In the genomic region with DNA sequence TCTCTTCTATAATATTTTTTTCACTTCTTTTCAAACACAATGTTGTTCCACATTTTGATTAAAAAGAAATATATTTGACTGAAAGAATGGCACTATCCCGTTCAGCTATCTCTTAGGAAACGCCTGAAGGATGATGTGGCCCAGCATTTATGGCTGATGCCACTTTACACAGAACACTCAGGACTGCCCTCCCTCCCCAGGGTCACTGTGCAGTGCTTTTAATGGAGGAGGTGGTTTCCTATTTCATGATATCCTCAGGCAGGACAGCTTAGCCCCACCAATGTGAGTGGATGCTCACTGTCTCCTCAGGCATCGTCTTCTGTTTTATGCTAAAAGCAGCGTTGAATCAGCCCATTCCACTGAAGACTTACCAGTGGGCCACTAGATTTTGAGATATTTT, we compare ENCODE assay signal across 17 cellular contexts.
DNase-seq lines count a peak whose midpoint lies in the region; ATAC-seq, FAIRE-seq and TF ChIP-seq lines count a peak whose summit lies in the region.
"Had no signal": no experiment of that assay in that cellular context is flagged by ENCODE, and none has a peak within 500 bp of the region (broad histone marks: within the 10 kb centered on the region; RNA-seq: fewer than 3 reads in every experiment).

No MANE protein-coding gene starts in this region.

- H3K9me3 ChIP-seq in SK-N-SH (no peaks in the 10 kb centered on the region), endothelial cell of umbilical vein (replicated peaks; ENCODE audit: control insufficient read depth, insufficient read depth, low read length) (no peaks in the 10 kb centered on the region)
- H3K9me3 ChIP-seq: BLaER1, Caco-2 had no signal

- ATAC-seq in SK-N-SH treated with all-trans-retinoic acid at 6 μM for 48 hours = no peak; the same call in 2 of the 3 replicates
- ATAC-seq: GM12878, GM23338 had no signal

- no peaks in the 10 kb centered on the region for H3K9me2 ChIP-seq in SK-N-SH

- no peak overlapping the region for H3K4me3 ChIP-seq in SK-N-SH (ENCODE audit: low read depth in 2 of 2, low read length in 1 of 2)
- H3K4me3 ChIP-seq in endothelial cell of umbilical vein (replicated peaks in 1 of 3; ENCODE audit: insufficient read depth in 1 of 3, low read depth in 1 of 3, low read length in 3 of 3) = no peak overlapping the region
- H3K4me3 ChIP-seq: BLaER1, GM12878, GM23338 had no signal

- no peak for FAIRE-seq in endothelial cell of umbilical vein (lab: Jason Lieb, UNC)
- FAIRE-seq: GM12878, GM18507 had no signal

- dilution Hi-C loops in endothelial cell of umbilical vein (cut with MboI; ENCODE audit: extremely low pct_ligation_motif_present, low sequenced_read_pairs) = no loop called here

- H3K4me1 ChIP-seq in SK-N-SH (ENCODE audit: control insufficient read depth in 1 of 2, insufficient read depth in 2 of 2, low read depth in 1 of 2, low read length in 1 of 2) = peaks cover 6 to 9% of the 10 kb centered on the region in 2 experiments; a peak in 2 of 4 replicates
- H3K4me1 ChIP-seq in endothelial cell of umbilical vein (ENCODE audit: control insufficient read depth, extremely low read depth, insufficient read depth, low read length) = peaks cover 17% of the 10 kb centered on the region
- H3K4me1 ChIP-seq: BLaER1 had no signal

- POLR2A ChIA-PET in SK-N-SH (lab: Yijun Ruan, JAX) (no interaction called here), endothelial cell of umbilical vein (lab: Charles Lee) (no interaction called here)

- H3F3A ChIP-seq in SK-N-SH (replicated peaks; ENCODE audit: insufficient read depth) = no peaks in the 10 kb centered on the region

- H3K79me2 ChIP-seq in SK-N-SH (ENCODE audit: insufficient read depth) = no peaks in the 10 kb centered on the region
- no peaks in the 10 kb centered on the region for H3K79me2 ChIP-seq in endothelial cell of umbilical vein (ENCODE audit: control insufficient read depth, insufficient read depth, low read length)

- no peak overlapping the region for H3K9ac ChIP-seq in SK-N-SH
- no peak overlapping the region for H3K9ac ChIP-seq in endothelial cell of umbilical vein (replicated peaks; ENCODE audit: extremely low read depth, insufficient read depth, low read length)
- H3K9ac ChIP-seq: BLaER1 had no signal

- H4K20me1 ChIP-seq in SK-N-SH (ENCODE audit: insufficient read depth) (no peaks in the 10 kb centered on the region), endothelial cell of umbilical vein (replicated peaks; ENCODE audit: control insufficient read depth, extremely low read depth, insufficient read depth, low read length) (no peaks in the 10 kb centered on the region)
- H4K20me1 ChIP-seq: BLaER1 had no signal

- no peak for TF ChIP-seq EP300 in SK-N-SH (IDR thresholded peaks at IDR 0.05; ENCODE audit: borderline replicate concordance in 1 of 2, low read depth in 1 of 2, low read length in 1 of 2)

- H2AFZ ChIP-seq in SK-N-SH (ENCODE audit: low read depth) (0 out of 2 replicates have a peak overlapping the region, but pooled peaks have one; percentile 65), endothelial cell of umbilical vein (ENCODE audit: low read depth, low read length) (peak overlapping the region; percentile 43)
- H2AFZ ChIP-seq: GM23338 had no signal

- H3K27me3 ChIP-seq in SK-N-SH (ENCODE audit: insufficient read depth) (no peaks in the 10 kb centered on the region), endothelial cell of umbilical vein (ENCODE audit: control insufficient read depth in 2 of 2, insufficient read depth in 2 of 2, low read length in 2 of 2) (no peaks in the 10 kb centered on the region)
- H3K27me3 ChIP-seq: BLaER1 had no signal

- DNase-seq in SK-N-SH (no peak), endothelial cell of umbilical vein (ENCODE audit: low read depth, low spot score) (peak; percentile 48), islet precursor cell (peak; percentile 80), GM20000 (ENCODE audit: low spot score) (no peak), NCI-H82 (lab: John Stamatoyannopoulos, UW) (no peak), foreskin melanocyte (no peak)
- DNase-seq: 8988T; AML-193; Caco-2; CD8-positive, alpha-beta memory T cell; DND-41; H7 had no signal

- no peak overlapping the region for H3K27ac ChIP-seq in SK-N-SH (ENCODE audit: low read depth in 2 of 2, low read length in 1 of 2)
- no peak overlapping the region for H3K27ac ChIP-seq in endothelial cell of umbilical vein (ENCODE audit: insufficient read depth, low read depth, low read length)
- H3K27ac ChIP-seq: BLaER1 had no signal

- WGBS in SK-N-SH (ENCODE audit: low lambda C conversion rate) = 49% methylated on average over 4 of the region's 4 CpGs

- CTCF ChIA-PET in SK-N-SH (lab: Yijun Ruan, JAX) = interaction anchor here (0.9 to 1.0 kb wide), 2 partner anchors 104 to 187 kb away, joined by 3 read pairs; no protein-coding TSS in a partner anchor
- CTCF ChIA-PET in endothelial cell of umbilical vein (lab: Charles Lee) = interaction anchor here (1.1 to 1.5 kb wide), 3 partner anchors 15 to 127 kb away, joined by 3 to 7 read pairs (median 5); no protein-coding TSS in a partner anchor

- intact Hi-C loops in endothelial cell of umbilical vein (cut with micrococcal nuclease) = no loop called here

- no peak for TF ChIP-seq POLR2A in endothelial cell of umbilical vein (IDR thresholded peaks at IDR 0.05; ENCODE audit: low read depth, low read length)

- TF ChIP-seq CTCF in SK-N-SH (IDR thresholded peaks at IDR 0.05) (no peak), endothelial cell of umbilical vein (IDR thresholded peaks at IDR 0.05; ENCODE audit: extremely low read depth in 1 of 2, insufficient read depth in 1 of 2, low read depth in 1 of 2, low read length in 2 of 2) (no peak), GM20000 (IDR thresholded peaks at IDR 0.05; ENCODE audit: extremely low read depth, missing control alignments) (no peak)

- BruUV-seq in endothelial cell of umbilical vein (replicated peaks; lab: Mats Ljungman, UMichigan) = no TSS peak

- H3K36me3 ChIP-seq in SK-N-SH (replicated peaks in 1 of 2; ENCODE audit: control insufficient read depth in 1 of 2, insufficient read depth in 2 of 2, low read length in 1 of 2) (no peaks in the 10 kb centered on the region), endothelial cell of umbilical vein (ENCODE audit: control insufficient read depth in 2 of 2, extremely low read depth in 1 of 2, insufficient read depth in 2 of 2, low read length in 2 of 2) (no peaks in the 10 kb centered on the region)
- H3K36me3 ChIP-seq: BLaER1 had no signal

- H3K4me2 ChIP-seq in SK-N-SH (no peak overlapping the region), endothelial cell of umbilical vein (ENCODE audit: insufficient read depth, low read length) (no peak overlapping the region)
- H3K4me2 ChIP-seq: BLaER1, GM23338 had no signal

- H3K9me1 ChIP-seq in endothelial cell of umbilical vein (replicated peaks; ENCODE audit: control insufficient read depth, extremely low read depth, insufficient read depth, low read length) = no peaks in the 10 kb centered on the region

- TF ChIP-seq RAD21 in SK-N-SH (IDR thresholded peaks at IDR 0.05; ENCODE audit: low read length) = no peak

TF ChIP-seq in SK-N-SH, 30 proteins besides CTCF, POLR2A, EP300 and RAD21 (continues in another document):
- TF ChIP-seq EZH2phosphoT487 (IDR thresholded peaks at IDR 0.05; ENCODE audit: borderline replicate concordance, low read depth) (no peak), SMC3 (IDR thresholded peaks at IDR 0.05; ENCODE audit: low read depth, low read length) (no peak), RXRA (IDR thresholded peaks at IDR 0.05; ENCODE audit: borderline replicate concordance, low read depth) (no peak), MXI1 (IDR thresholded peaks at IDR 0.05; ENCODE audit: low read depth, low read length) (no peak), TAF1 (IDR thresholded peaks at IDR 0.05; ENCODE audit: borderline replicate concordance, low read depth, low read length) (no peak), RFX5 (IDR thresholded peaks at IDR 0.05; ENCODE audit: low read length) (no peak), JUND (IDR thresholded peaks at IDR 0.05) (no peak)

TF ChIP-seq in endothelial cell of umbilical vein, 7 proteins besides CTCF, POLR2A, EP300 and RAD21:
- TF ChIP-seq, protein P1, sequence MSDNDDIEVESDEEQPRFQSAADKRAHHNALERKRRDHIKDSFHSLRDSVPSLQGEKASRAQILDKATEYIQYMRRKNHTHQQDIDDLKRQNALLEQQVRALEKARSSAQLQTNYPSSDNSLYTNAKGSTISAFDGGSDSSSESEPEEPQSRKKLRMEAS (IDR thresholded peaks at IDR 0.05; ENCODE audit: insufficient read depth, insufficient read length) = no peak
- TF ChIP-seq FOS (IDR thresholded peaks at IDR 0.05; ENCODE audit: borderline replicate concordance, insufficient read depth, low read length) = peak; percentile 11
- no peak for TF ChIP-seq MYC (IDR thresholded peaks at IDR 0.05; ENCODE audit: low read depth, low read length)
- no peak for TF ChIP-seq EZH2 (IDR thresholded peaks at IDR 0.05; ENCODE audit: borderline replicate concordance, low read depth, low read length, severe bottlenecking)
- no peak for TF ChIP-seq JUN (IDR thresholded peaks at IDR 0.05; ENCODE audit: borderline replicate concordance, insufficient read depth, insufficient read length, low read depth)
- TF ChIP-seq GATA2 (IDR thresholded peaks at IDR 0.05; ENCODE audit: insufficient read depth, insufficient read length, low read depth, low read length) = peak; percentile 48
- TF ChIP-seq POLR2AphosphoS5 (IDR thresholded peaks at IDR 0.05; ENCODE audit: insufficient read depth, low read depth, low read length) = no peak

Comparison
In these comparisons a context has a peak if more than half of its experiments do, and no peak if none do; other contexts are left out.
1. DNase-seq: peak in endothelial cell of umbilical vein (single experiment) and islet precursor cell (single experiment); none in SK-N-SH (single experiment), GM20000 (single experiment), NCI-H82 (single experiment) and foreskin melanocyte (single experiment).